9 cellular contexts compared by ENCODE assay signal in genomic region chr7:94375167-94375566, GRCh38. TPM values are rescaled to one million over a fixed set of nuclear protein-coding genes. Genes with fewer than 3 reads are reported as not detected.
DNase-seq lines count a peak whose midpoint lies in the region; ATAC-seq and TF ChIP-seq lines count a peak whose summit lies in the region.
"Had no signal": no experiment of that assay in that cellular context is flagged by ENCODE, and none has a peak within 500 bp of the region (broad histone marks: within the 10 kb centered on the region; RNA-seq: fewer than 3 reads in every experiment).

No MANE protein-coding gene starts in this region.

- peaks cover 78% of the 10 kb centered on the region for H3K4me1 Mint-ChIP-seq in nephron

- POLR2A ChIA-PET in A673 (lab: Charles Lee; ENCODE audit: low non-redundant PET), result interaction anchor here (0.7 kb wide), 1 partner anchor 915 kb away, joined by 17 read pairs; no protein-coding TSS in a partner anchor

- peaks cover 8% of the 10 kb centered on the region for H3K9me3 Mint-ChIP-seq in nephron

- H3K9me3 ChIP-seq in A673 (ENCODE audit: low read depth, low read length, poor library complexity, severe bottlenecking), result no peaks in the 10 kb centered on the region
- H3K9me3 ChIP-seq: BLaER1 had no signal

- H3K4me3 Mint-ChIP-seq in nephron, result peak overlapping the region; percentile 55 to 72 (median 69)

- DNase-seq in A673 (ENCODE audit: low spot score) (peak; percentile 91), NCI-H82 (lab: John Stamatoyannopoulos, UW) (peak; percentile 97), fibroblast of mammary gland (ENCODE audit: low read depth) (peak; percentile 96), T-helper 1 cell (no peak), NCI-H187 treated with DMSO at 0.1 percent for 48 hours (lab: John Stamatoyannopoulos, UW) (no peak)

- ATAC-seq in HG03521 (IDR thresholded peaks at IDR 0.05; ENCODE audit: unreplicated experiment), result no peak
- no peak for ATAC-seq in GM21619 (IDR thresholded peaks at IDR 0.05; ENCODE audit: unreplicated experiment)

- H3K36me3 Mint-ChIP-seq in nephron (ENCODE audit: low read depth), result peaks cover 7% of the 10 kb centered on the region

- BruUV-seq in A673 (replicated peaks; lab: Mats Ljungman, UMichigan), result no TSS peak

- peaks cover 35% of the 10 kb centered on the region for H3K4me1 ChIP-seq in A673 (ENCODE audit: insufficient read depth, low read length, poor library complexity, severe bottlenecking)
- H3K4me1 ChIP-seq: BLaER1 had no signal

- no peak for TF ChIP-seq CTCF in A673 (conservative IDR thresholded peaks at IDR 0.05; ENCODE audit: low read depth, low read length)
- TF ChIP-seq CTCF in fibroblast of mammary gland (conservative IDR thresholded peaks at IDR 0.05; ENCODE audit: control insufficient read depth, insufficient read depth, low read depth, low read length), result no peak
- TF ChIP-seq CTCF in nephron (IDR thresholded peaks at IDR 0.05; ENCODE audit: unreplicated experiment in 3 of 3), result no peak

- peak overlapping the region; percentile 28 for H3K4me3 ChIP-seq in A673 (ENCODE audit: low read depth, low read length, poor library complexity, severe bottlenecking)
- peak overlapping the region; percentile 38 for H3K4me3 ChIP-seq in fibroblast of mammary gland (ENCODE audit: control insufficient read depth, low read depth, low read length)
- H3K4me3 ChIP-seq: BLaER1 had no signal

- H3K27me3 Mint-ChIP-seq in nephron (ENCODE audit: low read depth), result no peaks in the 10 kb centered on the region

- H3K27ac Mint-ChIP-seq in nephron, result peak overlapping the region; percentile 97 to 100 (median 99)

- CTCF ChIA-PET in A673 (lab: Charles Lee), result interaction anchor here (0.6 to 2.3 kb wide), 2 partner anchors 20 to 74 kb away, joined by 6 to 17 read pairs; partner anchors contain the start of gene COL1A2

- no peaks in the 10 kb centered on the region for H3K27me3 ChIP-seq in A673 (replicated peaks; ENCODE audit: insufficient read depth, low read depth, low read length, poor library complexity)
- H3K27me3 ChIP-seq: BLaER1 had no signal

- H3K27ac ChIP-seq in A673 (ENCODE audit: low read depth, low read length, poor library complexity, severe bottlenecking), result peak overlapping the region; percentile 98
- H3K27ac ChIP-seq: BLaER1 had no signal

- H3K36me3 ChIP-seq in A673 (ENCODE audit: insufficient read depth, low read length, poor library complexity, severe bottlenecking), result no peaks in the 10 kb centered on the region
- H3K36me3 ChIP-seq: BLaER1 had no signal

- intact Hi-C loops in A673 (cut with micrococcal nuclease; ENCODE audit: unreplicated experiment), result loop anchor here (2.0 kb wide), 1 partner anchor 20 kb away; the partner anchor contains the start of gene COL1A2

RNA-seq across cellular contexts. Expression of gene COL1A2, which starts 19.5 kb away (rescaled TPM):
- total RNA-seq in A673 (2021), result 144 and 251 TPM in 2 replicates

Comparison
In these comparisons a context has a peak if more than half of its experiments do, and no peak if none do; other contexts are left out.
1. DNase-seq: peak in A673 (single experiment), NCI-H82 (single experiment) and fibroblast of mammary gland (single experiment); none in T-helper 1 cell (0 of 5) and NCI-H187 treated with DMSO at 0.1 percent for 48 hours (single experiment).